ENCODE assay signal across 26 cellular contexts in the genomic region with DNA sequence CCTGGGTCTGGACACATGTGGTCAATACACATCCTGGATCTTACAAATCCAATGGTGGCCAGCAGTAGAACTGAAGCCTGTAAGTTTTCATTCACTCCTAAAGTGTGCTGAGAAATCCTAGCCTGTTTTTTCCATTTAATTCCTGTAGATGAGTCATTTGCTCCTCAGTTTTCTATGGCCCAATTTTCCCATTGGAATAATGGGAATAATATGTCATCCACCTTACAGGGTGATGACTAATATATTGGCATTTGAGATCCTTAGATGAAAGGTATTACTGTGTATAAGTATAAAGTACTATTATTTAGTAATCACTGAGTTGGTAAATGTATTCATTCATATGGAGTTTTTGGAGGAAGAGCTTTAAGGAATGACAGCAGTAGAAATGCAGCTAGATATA.
DNase-seq lines count a peak whose midpoint lies in the region; ATAC-seq, FAIRE-seq and TF ChIP-seq lines count a peak whose summit lies in the region.
"Had no signal": no experiment of that assay in that cellular context is flagged by ENCODE, and none has a peak within 500 bp of the region (broad histone marks: within the 10 kb centered on the region; RNA-seq: fewer than 3 reads in every experiment).

No MANE protein-coding gene starts in this region.

- TF ChIP-seq CTCF in epithelial cell of esophagus (IDR thresholded peaks at IDR 0.05; ENCODE audit: insufficient read depth, low read depth, low read length, missing control alignments) (no peak), endothelial cell (IDR thresholded peaks at IDR 0.05; ENCODE audit: unreplicated experiment) (no peak)

- H3K27me3 Mint-ChIP-seq in endothelial cell (ENCODE audit: unreplicated experiment): peaks cover 1% of the 10 kb centered on the region

- H3K36me3 ChIP-seq in GM23248 (ENCODE audit: low read depth): no peaks in the 10 kb centered on the region
- H3K36me3 ChIP-seq: esophagus muscularis mucosa, MG63, SJCRH30, uterus had no signal

- in situ Hi-C loops in GM23248 (cut with MboI): no loop called here

- H3K9me3 ChIP-seq in GM23248 (ENCODE audit: low read depth): no peaks in the 10 kb centered on the region
- H3K9me3 ChIP-seq: esophagus muscularis mucosa, MG63, SJCRH30, uterus had no signal

- no peaks in the 10 kb centered on the region for H3K4me1 ChIP-seq in GM23248 (ENCODE audit: insufficient read depth)
- H3K4me1 ChIP-seq: uterus had no signal

- H3K79me2 ChIP-seq in GM23248 (ENCODE audit: insufficient read depth): no peaks in the 10 kb centered on the region

- H3K27me3 ChIP-seq in GM23248 (replicated peaks; ENCODE audit: insufficient read depth): peaks cover 20% of the 10 kb centered on the region
- H3K27me3 ChIP-seq: esophagus muscularis mucosa, SJCRH30, uterus had no signal

- no peaks in the 10 kb centered on the region for H3K36me3 Mint-ChIP-seq in endothelial cell (ENCODE audit: low read depth, unreplicated experiment)
- H3K36me3 Mint-ChIP-seq: CD14-positive monocyte had no signal

- H3K27ac ChIP-seq in GM23248: no peak overlapping the region
- H3K27ac ChIP-seq: SJCRH30, uterus had no signal

- no peaks in the 10 kb centered on the region for H3K4me1 Mint-ChIP-seq in endothelial cell (ENCODE audit: unreplicated experiment)

- H4K20me1 ChIP-seq in GM23248 (ENCODE audit: insufficient read depth): no peaks in the 10 kb centered on the region

- no peak overlapping the region for H3K4me3 Mint-ChIP-seq in endothelial cell (ENCODE audit: unreplicated experiment)
- H3K4me3 Mint-ChIP-seq: T-helper 1 cell treated with Interleukin-12 subunit alpha and Interleukin-12 subunit beta and Interleukin-4 antibody, amounts not matched to agents 30 μg/mL and 1 μg/mL, for 36 hours had no signal

- no peak overlapping the region for H3K4me2 ChIP-seq in GM23248 (ENCODE audit: unreplicated experiment)

- H3K4me3 ChIP-seq in GM23248 (no peak overlapping the region), epithelial cell of esophagus (ENCODE audit: low read length) (no peak overlapping the region)
- H3K4me3 ChIP-seq: esophagus muscularis mucosa, MG63, SJCRH30, uterus had no signal

- no peak overlapping the region for H2AFZ ChIP-seq in GM23248

- no peak overlapping the region for H3K27ac Mint-ChIP-seq in endothelial cell (ENCODE audit: unreplicated experiment)
- H3K27ac Mint-ChIP-seq: T-helper 1 cell treated with Interleukin-12 subunit alpha and Interleukin-12 subunit beta and Interleukin-4 antibody, amounts not matched to agents 30 μg/mL and 1 μg/mL, for 36 hours had no signal

- H3F3A ChIP-seq in GM23248 (ENCODE audit: insufficient read depth): no peaks in the 10 kb centered on the region

- DNase-seq in GM23248 (peak; percentile 12), RCC 7860 (ENCODE audit: low spot score) (peak; percentile 24), epithelial cell of esophagus (ENCODE audit: low read depth) (peak; percentile 63), renal cortical epithelial cell (ENCODE audit: low read depth) (peak; percentile 44), EL (no peak), endothelial cell (ENCODE audit: low spot score) (no peak)
- no peak for DNase-seq in stimulated activated naive CD4-positive, alpha-beta T cell treated with Interleukin-2 at 50 U/mL for 16 hours (lab: John Stamatoyannopoulos, UW)
- DNase-seq: activated CD4-positive, alpha-beta T cell treated with anti-CD3 and anti-CD28 coated beads for 1 hour; activated gamma-delta T cell; activated T-cell treated with anti-CD3 and anti-CD28 coated beads, Interleukin-2, amount 50 U/mL, for 1 hour; effector CD8-positive, alpha-beta T cell; mammary epithelial cell; MG63; NCI-H1417; NCI-H2107; NCI-H446 treated with DMSO at 0.1 percent for 48 hours; OCI-M1; stimulated activated CD4-positive, alpha-beta T cell treated with anti-CD3 and anti-CD28 coated beads, Interleukin-1b, Interleukin-23, amount 100 ng/mL, for 48 hours; uterus had no signal

- FAIRE-seq in RCC 7860 (lab: Jason Lieb, UNC): no peak
- FAIRE-seq: D721Med, GM12892 had no signal

- no peak overlapping the region for H3K9ac ChIP-seq in GM23248

- no peaks in the 10 kb centered on the region for H3K9me3 Mint-ChIP-seq in endothelial cell (ENCODE audit: unreplicated experiment)
- H3K9me3 Mint-ChIP-seq: CD14-positive monocyte; T-helper 1 cell treated with Interleukin-12 subunit alpha and Interleukin-12 subunit beta and Interleukin-4 antibody, amounts not matched to agents 30 μg/mL and 1 μg/mL, for 36 hours had no signal

- no peak for ATAC-seq in GM18858 (IDR thresholded peaks at IDR 0.05; ENCODE audit: unreplicated experiment)

- H3K9me2 ChIP-seq in GM23248 (ENCODE audit: insufficient read depth): no peaks in the 10 kb centered on the region

Comparison
In these comparisons a context has a peak if more than half of its experiments do, and no peak if none do; other contexts are left out.
1. DNase-seq: peak in GM23248 (single experiment), RCC 7860 (single experiment), epithelial cell of esophagus (single experiment) and renal cortical epithelial cell (single experiment); none in stimulated activated naive CD4-positive, alpha-beta T cell treated with Interleukin-2 at 50 U/mL for 16 hours (single experiment), EL (single experiment) and endothelial cell (single experiment).